In the genomic region with DNA sequence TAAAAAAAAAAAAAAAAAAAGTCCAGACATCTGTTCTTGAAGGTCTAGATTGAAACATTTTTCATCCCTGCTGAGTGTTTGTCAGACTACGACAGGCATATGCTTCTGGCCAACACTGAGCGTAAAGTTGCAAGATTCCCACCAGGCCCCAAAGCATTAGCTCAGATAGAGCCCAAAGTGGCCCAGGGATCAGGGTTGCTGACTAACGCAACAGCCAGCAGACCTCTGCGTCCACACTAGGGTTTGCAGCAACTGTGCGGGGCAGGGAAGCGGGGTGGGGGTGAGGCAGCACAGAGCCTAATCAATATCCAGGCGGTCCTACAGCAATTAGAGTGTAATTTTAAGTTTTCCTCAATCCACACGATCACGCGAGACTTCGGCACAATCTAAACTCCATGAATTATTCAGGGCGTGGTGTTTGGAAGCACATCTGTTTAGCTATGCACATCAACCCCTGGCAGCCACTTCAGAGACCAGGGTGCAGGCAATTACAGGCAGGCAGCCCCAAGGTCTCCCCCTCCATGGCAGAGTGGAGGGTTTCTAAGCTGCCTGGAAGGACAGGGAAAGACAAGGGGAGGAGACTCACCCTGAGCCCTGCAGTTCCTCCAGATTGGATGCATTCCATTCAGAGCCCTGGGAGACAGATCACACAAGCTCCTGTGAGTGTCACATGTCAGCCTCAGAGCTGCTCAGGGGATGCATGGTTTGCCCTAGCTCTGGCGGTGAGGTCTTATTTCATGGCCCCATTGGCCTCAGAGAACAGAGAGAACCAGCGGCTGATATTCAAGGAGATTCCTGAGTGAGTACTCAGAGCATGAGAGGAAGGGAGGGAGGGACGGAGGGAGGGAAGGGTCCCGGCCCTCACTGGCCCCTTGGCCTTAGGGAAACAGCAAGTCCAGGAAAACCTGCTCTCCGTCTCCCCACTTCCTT, we compare ENCODE assay signal across 9 cellular contexts. TPM values are rescaled to one million over a fixed set of nuclear protein-coding genes. Genes with fewer than 3 reads are reported as not detected.
DNase-seq lines count a peak whose midpoint lies in the region; ATAC-seq and TF ChIP-seq lines count a peak whose summit lies in the region.
"Had no signal": no experiment of that assay in that cellular context is flagged by ENCODE, and none has a peak within 500 bp of the region (broad histone marks: within the 10 kb centered on the region; RNA-seq: fewer than 3 reads in every experiment).

No MANE protein-coding gene starts in this region.

- H3K4me1 ChIP-seq in ectodermal cell (ENCODE audit: control insufficient read depth, insufficient read depth, low read length) (peaks cover 55% of the 10 kb centered on the region), upper lobe of right lung (peaks cover 33% of the 10 kb centered on the region)

- no peaks in the 10 kb centered on the region for H3K27me3 ChIP-seq in ectodermal cell (ENCODE audit: control insufficient read depth, insufficient read depth, low read length, poor library complexity, severe bottlenecking)
- H3K27me3 ChIP-seq in upper lobe of right lung, result no peaks in the 10 kb centered on the region

- H3K36me3 ChIP-seq in ectodermal cell (ENCODE audit: control insufficient read depth, insufficient read depth, low read length) (peaks cover 19% of the 10 kb centered on the region), upper lobe of right lung (peaks cover 89% of the 10 kb centered on the region)

- DNase-seq in NCI-H1694 (lab: John Stamatoyannopoulos, UW) (peak; percentile 41), medulla oblongata (ENCODE audit: extremely low spot score) (peak; percentile 48), upper lobe of right lung (no peak), DMS53 treated with DMSO at 0.1 percent for 48 hours (lab: John Stamatoyannopoulos, UW; ENCODE audit: unreplicated experiment) (no peak)
- DNase-seq in activated naive CD4-positive, alpha-beta T cell treated with anti-CD3 and anti-CD28 coated beads, Interleukin-2, amount 50 U/mL, for 16 hours, result no peak
- DNase-seq: SIG-M5; stimulated activated naive CD4-positive, alpha-beta T cell had no signal

- TF ChIP-seq CTCF in upper lobe of right lung (IDR thresholded peaks at IDR 0.05), result no peak

- H3K4me3 ChIP-seq in ectodermal cell (ENCODE audit: insufficient read depth, low read depth, low read length) (peak overlapping the region; percentile 11), upper lobe of right lung (no peak overlapping the region)

- H3K27ac ChIP-seq in ectodermal cell (ENCODE audit: insufficient read depth, low read depth, low read length, poor library complexity, severe bottlenecking) (peak overlapping the region; percentile 95), upper lobe of right lung (peak overlapping the region; percentile 77)

- WGBS in ectodermal cell, 2 experiments, result 25 to 27% methylated on average over 17 of the region's 17 CpGs

- ATAC-seq in upper lobe of right lung, result peak; percentile 51
- no peak for ATAC-seq in GM18498 (IDR thresholded peaks at IDR 0.05; ENCODE audit: unreplicated experiment)

- H3K9me3 ChIP-seq in ectodermal cell (ENCODE audit: control insufficient read depth, low read length) (no peaks in the 10 kb centered on the region), upper lobe of right lung (no peaks in the 10 kb centered on the region)

- intact Hi-C loops in upper lobe of right lung (cut with DNase I), result loop anchor here (5.0 to 10.0 kb wide), 2 partner anchors 135 to 237 kb away; partner anchors contain the start of genes ISCU and SART3

RNA-seq across cellular contexts. Expression of gene SSH1, which starts 55.4 kb away (rescaled TPM):
- polyA plus RNA-seq in ectodermal cell (2013, experiment 1 of 4), result 23.6 TPM
- polyA plus RNA-seq in ectodermal cell (2013, experiment 2 of 4), result 32.1 TPM
- 16.9 TPM for polyA plus RNA-seq in ectodermal cell (2013, experiment 3 of 4)
- 18.0 TPM for polyA plus RNA-seq in ectodermal cell (2013, experiment 4 of 4)
- 46.0 TPM for total RNA-seq in upper lobe of right lung

Comparison
In these comparisons a context has a peak if more than half of its experiments do, and no peak if none do; other contexts are left out.
1. DNase-seq: peak in NCI-H1694 (single experiment) and medulla oblongata (single experiment); none in upper lobe of right lung (single experiment), DMS53 treated with DMSO at 0.1 percent for 48 hours (single experiment) and activated naive CD4-positive, alpha-beta T cell treated with anti-CD3 and anti-CD28 coated beads, Interleukin-2, amount 50 U/mL, for 16 hours (single experiment).